1 cellular context compared by ENCODE assay signal in the genomic region with DNA sequence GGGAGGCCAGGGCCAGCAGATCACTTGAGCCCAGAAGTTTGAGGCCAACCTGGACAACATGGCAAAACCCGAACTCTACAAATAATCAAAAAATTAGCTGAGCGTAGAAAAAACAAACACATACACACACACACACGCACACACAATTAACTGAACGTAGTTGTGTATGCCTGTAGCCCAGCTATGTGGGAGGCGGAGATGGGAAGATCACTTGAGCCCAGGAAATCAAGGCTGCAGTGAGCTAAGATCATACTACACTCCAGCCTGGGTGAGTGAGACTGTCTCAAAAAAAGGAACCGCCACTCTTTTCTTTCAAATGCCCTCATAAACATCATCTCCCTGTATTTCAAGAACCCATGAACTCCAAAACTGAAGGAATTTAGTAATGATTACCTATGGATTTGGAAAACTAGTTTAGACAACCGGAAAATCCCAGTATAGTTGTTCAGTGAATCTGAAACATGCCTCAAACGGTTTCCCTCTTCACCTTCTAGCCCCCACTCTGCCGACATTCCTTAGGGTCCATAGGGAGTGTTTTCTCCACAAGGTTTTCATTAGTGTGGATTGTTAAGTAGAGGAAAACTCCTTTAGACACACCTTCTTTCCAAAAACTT.
TF ChIP-seq lines count a peak whose summit lies in the region.

No MANE protein-coding gene starts in this region.

TF ChIP-seq in K562, 482 proteins besides CTCF, POLR2A, EP300 and RAD21 (continued from another document and continues in another):
- TF ChIP-seq, protein P1, sequence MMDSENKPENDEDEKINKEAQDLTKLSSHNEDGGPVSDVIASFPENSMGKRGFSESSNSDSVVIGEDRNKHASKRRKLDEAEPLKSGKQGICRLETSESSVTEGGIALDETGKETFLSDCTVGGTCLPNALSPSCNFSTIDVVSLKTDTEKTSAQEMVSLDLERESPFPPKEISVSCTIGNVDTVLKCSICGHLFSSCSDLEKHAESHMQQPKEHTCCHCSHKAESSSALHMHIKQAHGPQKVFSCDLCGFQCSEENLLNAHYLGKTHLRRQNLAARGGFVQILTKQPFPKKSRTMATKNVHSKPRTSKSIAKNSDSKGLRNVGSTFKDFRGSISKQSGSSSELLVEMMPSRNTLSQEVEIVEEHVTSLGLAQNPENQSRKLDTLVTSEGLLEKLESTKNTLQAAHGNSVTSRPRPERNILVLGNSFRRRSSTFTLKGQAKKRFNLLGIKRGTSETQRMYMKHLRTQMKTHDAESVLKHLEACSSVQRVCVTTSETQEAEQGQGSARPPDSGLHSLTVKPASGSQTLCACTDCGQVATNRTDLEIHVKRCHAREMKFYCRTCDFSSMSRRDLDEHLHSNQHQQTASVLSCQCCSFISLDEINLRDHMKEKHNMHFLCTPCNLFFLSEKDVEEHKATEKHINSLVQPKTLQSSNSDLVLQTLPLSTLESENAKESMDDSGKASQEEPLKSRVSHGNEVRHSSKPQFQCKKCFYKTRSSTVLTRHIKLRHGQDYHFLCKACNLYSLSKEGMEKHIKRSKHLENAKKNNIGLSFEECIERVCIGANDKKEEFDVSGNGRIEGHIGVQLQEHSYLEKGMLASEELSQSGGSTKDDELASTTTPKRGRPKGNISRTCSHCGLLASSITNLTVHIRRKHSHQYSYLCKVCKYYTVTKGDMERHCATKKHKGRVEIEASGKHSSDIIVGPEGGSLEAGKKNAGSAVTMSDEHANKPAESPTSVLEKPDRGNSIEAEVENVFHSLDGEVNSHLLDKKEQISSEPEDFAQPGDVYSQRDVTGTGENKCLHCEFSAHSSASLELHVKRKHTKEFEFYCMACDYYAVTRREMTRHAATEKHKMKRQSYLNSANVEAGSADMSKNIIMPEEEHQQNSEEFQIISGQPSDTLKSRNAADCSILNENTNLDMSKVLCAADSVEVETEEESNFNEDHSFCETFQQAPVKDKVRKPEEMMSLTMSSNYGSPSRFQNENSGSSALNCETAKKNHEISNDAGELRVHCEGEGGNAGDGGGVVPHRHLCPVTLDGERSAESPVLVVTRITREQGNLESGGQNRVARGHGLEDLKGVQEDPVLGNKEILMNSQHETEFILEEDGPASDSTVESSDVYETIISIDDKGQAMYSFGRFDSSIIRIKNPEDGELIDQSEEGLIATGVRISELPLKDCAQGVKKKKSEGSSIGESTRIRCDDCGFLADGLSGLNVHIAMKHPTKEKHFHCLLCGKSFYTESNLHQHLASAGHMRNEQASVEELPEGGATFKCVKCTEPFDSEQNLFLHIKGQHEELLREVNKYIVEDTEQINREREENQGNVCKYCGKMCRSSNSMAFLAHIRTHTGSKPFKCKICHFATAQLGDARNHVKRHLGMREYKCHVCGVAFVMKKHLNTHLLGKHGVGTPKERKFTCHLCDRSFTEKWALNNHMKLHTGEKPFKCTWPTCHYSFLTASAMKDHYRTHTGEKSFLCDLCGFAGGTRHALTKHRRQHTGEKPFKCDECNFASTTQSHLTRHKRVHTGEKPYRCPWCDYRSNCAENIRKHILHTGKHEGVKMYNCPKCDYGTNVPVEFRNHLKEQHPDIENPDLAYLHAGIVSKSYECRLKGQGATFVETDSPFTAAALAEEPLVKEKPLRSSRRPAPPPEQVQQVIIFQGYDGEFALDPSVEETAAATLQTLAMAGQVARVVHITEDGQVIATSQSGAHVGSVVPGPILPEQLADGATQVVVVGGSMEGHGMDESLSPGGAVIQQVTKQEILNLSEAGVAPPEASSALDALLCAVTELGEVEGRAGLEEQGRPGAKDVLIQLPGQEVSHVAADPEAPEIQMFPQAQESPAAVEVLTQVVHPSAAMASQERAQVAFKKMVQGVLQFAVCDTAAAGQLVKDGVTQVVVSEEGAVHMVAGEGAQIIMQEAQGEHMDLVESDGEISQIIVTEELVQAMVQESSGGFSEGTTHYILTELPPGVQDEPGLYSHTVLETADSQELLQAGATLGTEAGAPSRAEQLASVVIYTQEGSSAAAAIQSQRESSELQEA (IDR thresholded peaks at IDR 0.05; ENCODE audit: low read depth) = no peak
- TF ChIP-seq SMAD1 (IDR thresholded peaks at IDR 0.05; ENCODE audit: low read depth, low read length, partially characterized antibody) = peak; percentile 32
- TF ChIP-seq TBP (optimal IDR thresholded peaks at IDR 0.05; ENCODE audit: low read depth, low read length) = no peak
- no peak for TF ChIP-seq PYGO2 (tag; IDR thresholded peaks at IDR 0.05)
- TF ChIP-seq, protein P2, sequence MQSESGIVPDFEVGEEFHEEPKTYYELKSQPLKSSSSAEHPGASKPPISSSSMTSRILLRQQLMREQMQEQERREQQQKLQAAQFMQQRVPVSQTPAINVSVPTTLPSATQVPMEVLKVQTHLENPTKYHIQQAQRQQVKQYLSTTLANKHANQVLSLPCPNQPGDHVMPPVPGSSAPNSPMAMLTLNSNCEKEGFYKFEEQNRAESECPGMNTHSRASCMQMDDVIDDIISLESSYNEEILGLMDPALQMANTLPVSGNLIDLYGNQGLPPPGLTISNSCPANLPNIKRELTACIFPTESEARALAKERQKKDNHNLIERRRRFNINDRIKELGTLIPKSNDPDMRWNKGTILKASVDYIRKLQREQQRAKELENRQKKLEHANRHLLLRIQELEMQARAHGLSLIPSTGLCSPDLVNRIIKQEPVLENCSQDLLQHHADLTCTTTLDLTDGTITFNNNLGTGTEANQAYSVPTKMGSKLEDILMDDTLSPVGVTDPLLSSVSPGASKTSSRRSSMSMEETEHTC (IDR thresholded peaks at IDR 0.05) = no peak
- TF ChIP-seq ZNF175 (CRISPR knock-in tag; IDR thresholded peaks at IDR 0.05; ENCODE audit: low read depth) = peak; percentile 67; the same call in 1 of the 2 replicates
- TF ChIP-seq NFXL1 (CRISPR knock-in tag; IDR thresholded peaks at IDR 0.05) = peak; percentile 69; the same call in 1 of the 2 replicates
- 0 out of 2 replicates have a peak, but pooled peaks have one; percentile 26 for TF ChIP-seq ZNF384 (IDR thresholded peaks at IDR 0.05; ENCODE audit: low read depth, low read length)
- TF ChIP-seq DDX20 (tag; IDR thresholded peaks at IDR 0.05; ENCODE audit: low read depth) = no peak
- TF ChIP-seq, protein P3, sequence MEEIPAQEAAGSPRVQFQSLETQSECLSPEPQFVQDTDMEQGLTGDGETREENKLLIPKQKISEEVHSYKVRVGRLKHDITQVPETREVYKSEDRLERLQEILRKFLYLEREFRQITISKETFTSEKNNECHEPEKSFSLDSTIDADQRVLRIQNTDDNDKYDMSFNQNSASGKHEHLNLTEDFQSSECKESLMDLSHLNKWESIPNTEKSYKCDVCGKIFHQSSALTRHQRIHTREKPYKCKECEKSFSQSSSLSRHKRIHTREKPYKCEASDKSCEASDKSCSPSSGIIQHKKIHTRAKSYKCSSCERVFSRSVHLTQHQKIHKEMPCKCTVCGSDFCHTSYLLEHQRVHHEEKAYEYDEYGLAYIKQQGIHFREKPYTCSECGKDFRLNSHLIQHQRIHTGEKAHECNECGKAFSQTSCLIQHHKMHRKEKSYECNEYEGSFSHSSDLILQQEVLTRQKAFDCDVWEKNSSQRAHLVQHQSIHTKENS (CRISPR knock-in tag; IDR thresholded peaks at IDR 0.05) = no peak; the same call in 1 of the 2 replicates
- TF ChIP-seq HLTF (IDR thresholded peaks at IDR 0.05) = 0 out of 2 replicates have a peak, but pooled peaks have one; percentile 8
- no peak for TF ChIP-seq CBFB (CRISPR knock-in tag; IDR thresholded peaks at IDR 0.05)
- TF ChIP-seq, protein P4, sequence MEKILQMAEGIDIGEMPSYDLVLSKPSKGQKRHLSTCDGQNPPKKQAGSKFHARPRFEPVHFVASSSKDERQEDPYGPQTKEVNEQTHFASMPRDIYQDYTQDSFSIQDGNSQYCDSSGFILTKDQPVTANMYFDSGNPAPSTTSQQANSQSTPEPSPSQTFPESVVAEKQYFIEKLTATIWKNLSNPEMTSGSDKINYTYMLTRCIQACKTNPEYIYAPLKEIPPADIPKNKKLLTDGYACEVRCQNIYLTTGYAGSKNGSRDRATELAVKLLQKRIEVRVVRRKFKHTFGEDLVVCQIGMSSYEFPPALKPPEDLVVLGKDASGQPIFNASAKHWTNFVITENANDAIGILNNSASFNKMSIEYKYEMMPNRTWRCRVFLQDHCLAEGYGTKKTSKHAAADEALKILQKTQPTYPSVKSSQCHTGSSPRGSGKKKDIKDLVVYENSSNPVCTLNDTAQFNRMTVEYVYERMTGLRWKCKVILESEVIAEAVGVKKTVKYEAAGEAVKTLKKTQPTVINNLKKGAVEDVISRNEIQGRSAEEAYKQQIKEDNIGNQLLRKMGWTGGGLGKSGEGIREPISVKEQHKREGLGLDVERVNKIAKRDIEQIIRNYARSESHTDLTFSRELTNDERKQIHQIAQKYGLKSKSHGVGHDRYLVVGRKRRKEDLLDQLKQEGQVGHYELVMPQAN (IDR thresholded peaks at IDR 0.05; ENCODE audit: borderline replicate concordance) = no peak
- no peak for TF ChIP-seq ZNF217 (CRISPR knock-in tag; IDR thresholded peaks at IDR 0.05)
- peak; percentile 87; the same call in 1 of the 2 replicates for TF ChIP-seq RUNX1 (IDR thresholded peaks at IDR 0.05; ENCODE audit: low read depth)
- TF ChIP-seq ZC3H4 (CRISPR knock-in tag; IDR thresholded peaks at IDR 0.05; ENCODE audit: borderline replicate concordance) = no peak
- TF ChIP-seq ZC3H8 (IDR thresholded peaks at IDR 0.05) = no peak
- TF ChIP-seq WHSC1 (IDR thresholded peaks at IDR 0.05; ENCODE audit: low read length) = no peak
- TF ChIP-seq, protein P5, sequence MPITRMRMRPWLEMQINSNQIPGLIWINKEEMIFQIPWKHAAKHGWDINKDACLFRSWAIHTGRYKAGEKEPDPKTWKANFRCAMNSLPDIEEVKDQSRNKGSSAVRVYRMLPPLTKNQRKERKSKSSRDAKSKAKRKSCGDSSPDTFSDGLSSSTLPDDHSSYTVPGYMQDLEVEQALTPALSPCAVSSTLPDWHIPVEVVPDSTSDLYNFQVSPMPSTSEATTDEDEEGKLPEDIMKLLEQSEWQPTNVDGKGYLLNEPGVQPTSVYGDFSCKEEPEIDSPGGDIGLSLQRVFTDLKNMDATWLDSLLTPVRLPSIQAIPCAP (CRISPR knock-in tag; IDR thresholded peaks at IDR 0.05; ENCODE audit: borderline replicate concordance) = no peak
- no peak for TF ChIP-seq CBX3 (IDR thresholded peaks at IDR 0.05; ENCODE audit: borderline replicate concordance in 1 of 2, low read length in 2 of 2)
- TF ChIP-seq, protein P6, sequence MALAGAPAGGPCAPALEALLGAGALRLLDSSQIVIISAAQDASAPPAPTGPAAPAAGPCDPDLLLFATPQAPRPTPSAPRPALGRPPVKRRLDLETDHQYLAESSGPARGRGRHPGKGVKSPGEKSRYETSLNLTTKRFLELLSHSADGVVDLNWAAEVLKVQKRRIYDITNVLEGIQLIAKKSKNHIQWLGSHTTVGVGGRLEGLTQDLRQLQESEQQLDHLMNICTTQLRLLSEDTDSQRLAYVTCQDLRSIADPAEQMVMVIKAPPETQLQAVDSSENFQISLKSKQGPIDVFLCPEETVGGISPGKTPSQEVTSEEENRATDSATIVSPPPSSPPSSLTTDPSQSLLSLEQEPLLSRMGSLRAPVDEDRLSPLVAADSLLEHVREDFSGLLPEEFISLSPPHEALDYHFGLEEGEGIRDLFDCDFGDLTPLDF (CRISPR knock-in tag; IDR thresholded peaks at IDR 0.05) = no peak
- TF ChIP-seq ZNF143 (CRISPR knock-in tag; IDR thresholded peaks at IDR 0.05) = no peak
- 0 out of 2 replicates have a peak, but pooled peaks have one; percentile 5 for TF ChIP-seq ARID1B (IDR thresholded peaks at IDR 0.05)
- no peak for TF ChIP-seq PTRF (tag; IDR thresholded peaks at IDR 0.05)
- TF ChIP-seq, protein P7, sequence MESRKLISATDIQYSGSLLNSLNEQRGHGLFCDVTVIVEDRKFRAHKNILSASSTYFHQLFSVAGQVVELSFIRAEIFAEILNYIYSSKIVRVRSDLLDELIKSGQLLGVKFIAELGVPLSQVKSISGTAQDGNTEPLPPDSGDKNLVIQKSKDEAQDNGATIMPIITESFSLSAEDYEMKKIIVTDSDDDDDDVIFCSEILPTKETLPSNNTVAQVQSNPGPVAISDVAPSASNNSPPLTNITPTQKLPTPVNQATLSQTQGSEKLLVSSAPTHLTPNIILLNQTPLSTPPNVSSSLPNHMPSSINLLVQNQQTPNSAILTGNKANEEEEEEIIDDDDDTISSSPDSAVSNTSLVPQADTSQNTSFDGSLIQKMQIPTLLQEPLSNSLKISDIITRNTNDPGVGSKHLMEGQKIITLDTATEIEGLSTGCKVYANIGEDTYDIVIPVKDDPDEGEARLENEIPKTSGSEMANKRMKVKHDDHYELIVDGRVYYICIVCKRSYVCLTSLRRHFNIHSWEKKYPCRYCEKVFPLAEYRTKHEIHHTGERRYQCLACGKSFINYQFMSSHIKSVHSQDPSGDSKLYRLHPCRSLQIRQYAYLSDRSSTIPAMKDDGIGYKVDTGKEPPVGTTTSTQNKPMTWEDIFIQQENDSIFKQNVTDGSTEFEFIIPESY (CRISPR knock-in tag; IDR thresholded peaks at IDR 0.05) = no peak
- TF ChIP-seq MCM2 (IDR thresholded peaks at IDR 0.05; ENCODE audit: low read depth) = no peak
- TF ChIP-seq, protein P8, sequence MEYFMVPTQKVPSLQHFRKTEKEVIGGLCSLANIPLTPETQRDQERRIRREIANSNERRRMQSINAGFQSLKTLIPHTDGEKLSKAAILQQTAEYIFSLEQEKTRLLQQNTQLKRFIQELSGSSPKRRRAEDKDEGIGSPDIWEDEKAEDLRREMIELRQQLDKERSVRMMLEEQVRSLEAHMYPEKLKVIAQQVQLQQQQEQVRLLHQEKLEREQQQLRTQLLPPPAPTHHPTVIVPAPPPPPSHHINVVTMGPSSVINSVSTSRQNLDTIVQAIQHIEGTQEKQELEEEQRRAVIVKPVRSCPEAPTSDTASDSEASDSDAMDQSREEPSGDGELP (CRISPR knock-in tag; IDR thresholded peaks at IDR 0.05; ENCODE audit: borderline replicate concordance) = no peak
- TF ChIP-seq SMARCB1 (IDR thresholded peaks at IDR 0.05; ENCODE audit: insufficient read length, low read depth) = no peak
- no peak for TF ChIP-seq KAT2B (IDR thresholded peaks at IDR 0.05; ENCODE audit: low read depth, low read length)
- TF ChIP-seq NCOA2 (IDR thresholded peaks at IDR 0.05; ENCODE audit: partially characterized antibody in 2 of 2) = no peak
- TF ChIP-seq KDM2B (CRISPR knock-in tag; IDR thresholded peaks at IDR 0.05) = no peak
- TF ChIP-seq CLOCK (CRISPR knock-in tag; IDR thresholded peaks at IDR 0.05; ENCODE audit: borderline replicate concordance) = no peak
- peak; percentile 36; the same call in 1 of the 2 replicates for TF ChIP-seq NFIC (IDR thresholded peaks at IDR 0.05)
- TF ChIP-seq BRCA1 (IDR thresholded peaks at IDR 0.05) = no peak
- TF ChIP-seq BRCA1 (CRISPR knock-in tag; IDR thresholded peaks at IDR 0.05) = no peak
- peak; percentile 79; the same call in 1 of the 2 replicates for TF ChIP-seq ZNF436 (CRISPR knock-in tag; IDR thresholded peaks at IDR 0.05)
- no peak for TF ChIP-seq KAT7 (CRISPR knock-in tag; IDR thresholded peaks at IDR 0.05; ENCODE audit: borderline replicate concordance)
